Comparison of ENCODE assay signal across 26 cellular contexts in genomic region chr13:34421849-34422475, GRCh38.
"Had no signal": no experiment of that assay in that cellular context is flagged by ENCODE, and none has a peak within 500 bp of the region (broad histone marks: within the 10 kb centered on the region; RNA-seq: fewer than 3 reads in every experiment).

No MANE protein-coding gene starts in this region.

- H3K27ac Mint-ChIP-seq: activated CD8-positive, alpha-beta T cell treated with anti-CD3 and anti-CD28 coated beads for 36 hours; activated naive CD4-positive, alpha-beta T cell treated with anti-CD3 and anti-CD28 coated beads, Interleukin-2, amount 50 U/mL, for 24 hours; activated naive CD8-positive, alpha-beta T cell treated with anti-CD3 and anti-CD28 coated beads, Interleukin-2, amount 50 U/mL, for 24 hours; activated T-helper 2 cell treated with anti-CD3 and anti-CD28 coated beads, Interferon-gamma antibody, Interleukin-2, Interleukin-4, amounts not matched to agents 10 μg/mL and 5 μg/mL and 100 μg/mL, durations not matched to agents 14 hours and 24 hours and 36 hours; memory B cell; naive thymus-derived CD4-positive, alpha-beta T cell; T-helper 17 cell had no signal

- H3K36me3 Mint-ChIP-seq: activated naive CD4-positive, alpha-beta T cell treated with anti-CD3 and anti-CD28 coated beads, Interleukin-2, amount 50 U/mL, for 24 hours; memory B cell; naive thymus-derived CD4-positive, alpha-beta T cell had no signal

- H3K27me3 Mint-ChIP-seq: activated CD8-positive, alpha-beta T cell treated with anti-CD3 and anti-CD28 coated beads for 36 hours; activated naive CD4-positive, alpha-beta T cell treated with anti-CD3 and anti-CD28 coated beads, Interleukin-2, amount 50 U/mL, for 24 hours; activated naive CD8-positive, alpha-beta T cell treated with anti-CD3 and anti-CD28 coated beads, Interleukin-2, amount 50 U/mL, for 24 hours; memory B cell; naive thymus-derived CD4-positive, alpha-beta T cell; T-helper 17 cell had no signal

- H2AFZ ChIP-seq: hepatocyte, parathyroid adenoma had no signal

- H3K27me3 ChIP-seq: gastrocnemius medialis, hepatocyte, right atrium auricular region, tibial nerve had no signal

- H3K27ac ChIP-seq: gastrocnemius medialis, hepatocyte, parathyroid adenoma, psoas muscle, right atrium auricular region, tibial nerve had no signal

- H3K36me3 ChIP-seq: gastrocnemius medialis, right atrium auricular region, tibial nerve had no signal

- H3K4me2 ChIP-seq: hepatocyte, smooth muscle cell had no signal

- H3K4me1 ChIP-seq: parathyroid adenoma, psoas muscle, right atrium auricular region, tibial nerve had no signal

- H3K4me1 Mint-ChIP-seq: activated naive CD4-positive, alpha-beta T cell treated with anti-CD3 and anti-CD28 coated beads, Interleukin-2, amount 50 U/mL, for 24 hours; activated naive CD8-positive, alpha-beta T cell treated with anti-CD3 and anti-CD28 coated beads, Interleukin-2, amount 50 U/mL, for 24 hours; memory B cell; naive thymus-derived CD4-positive, alpha-beta T cell; T-helper 17 cell had no signal

- DNase-seq: activated CD4-positive, alpha-beta T cell treated with anti-CD3 and anti-CD28 coated beads for 1 hour; activated CD4-positive, alpha-beta T cell treated with anti-CD3 and anti-CD28 coated beads, Interleukin-2, amount 50 U/mL, for 1 hour; activated CD8-positive, alpha-beta T cell treated with anti-CD3 and anti-CD28 coated beads for 36 hours; activated naive CD8-positive, alpha-beta T cell treated with anti-CD3 and anti-CD28 coated beads, Interleukin-2, amount 50 U/mL, for 24 hours; activated T-cell treated with anti-CD3 and anti-CD28 coated beads, Interleukin-2, amount 50 U/mL, for 4 hours; dermis blood vessel endothelial cell; effector CD8-positive, alpha-beta T cell; erythroblast; gastrocnemius medialis; islet precursor cell; left colon; midbrain; naive thymus-derived CD4-positive, alpha-beta T cell; psoas muscle; stimulated activated CD4-positive, alpha-beta T cell treated with anti-CD3 and anti-CD28 coated beads, Interleukin-1b, Interleukin-23, amount 100 ng/mL, for 48 hours; stimulated activated naive CD4-positive, alpha-beta T cell; T-helper 17 cell; T1000 had no signal

- H3K4me3 ChIP-seq: gastrocnemius medialis, hepatocyte, psoas muscle, right atrium auricular region, smooth muscle cell, tibial nerve had no signal

- H3K9me3 Mint-ChIP-seq: activated CD8-positive, alpha-beta T cell treated with anti-CD3 and anti-CD28 coated beads for 36 hours; activated naive CD4-positive, alpha-beta T cell treated with anti-CD3 and anti-CD28 coated beads, Interleukin-2, amount 50 U/mL, for 24 hours; activated naive CD8-positive, alpha-beta T cell treated with anti-CD3 and anti-CD28 coated beads, Interleukin-2, amount 50 U/mL, for 24 hours; activated T-cell treated with anti-CD3 and anti-CD28 coated beads, Interleukin-2, amount 50 U/mL, for 4 hours; memory B cell had no signal

- H3K9me3 ChIP-seq: gastrocnemius medialis, psoas muscle, right atrium auricular region, tibial nerve had no signal

- ATAC-seq: activated CD8-positive, alpha-beta T cell treated with anti-CD3 and anti-CD28 coated beads for 36 hours; activated naive CD8-positive, alpha-beta T cell treated with anti-CD3 and anti-CD28 coated beads, Interleukin-2, amount 50 U/mL, for 24 hours; activated T-cell treated with anti-CD3 and anti-CD28 coated beads, Interleukin-2, amount 50 U/mL, for 4 hours; gastrocnemius medialis; left colon; naive thymus-derived CD4-positive, alpha-beta T cell; psoas muscle; T-helper 17 cell had no signal

- H3K79me2 ChIP-seq: hepatocyte, parathyroid adenoma had no signal

- H3K4me3 Mint-ChIP-seq: activated CD8-positive, alpha-beta T cell treated with anti-CD3 and anti-CD28 coated beads for 36 hours; activated naive CD4-positive, alpha-beta T cell treated with anti-CD3 and anti-CD28 coated beads, Interleukin-2, amount 50 U/mL, for 24 hours; activated naive CD8-positive, alpha-beta T cell treated with anti-CD3 and anti-CD28 coated beads, Interleukin-2, amount 50 U/mL, for 24 hours; activated T-cell treated with anti-CD3 and anti-CD28 coated beads, Interleukin-2, amount 50 U/mL, for 4 hours; memory B cell; naive thymus-derived CD4-positive, alpha-beta T cell; T-helper 17 cell had no signal
